16 cellular contexts compared by ENCODE assay signal in the genomic region with DNA sequence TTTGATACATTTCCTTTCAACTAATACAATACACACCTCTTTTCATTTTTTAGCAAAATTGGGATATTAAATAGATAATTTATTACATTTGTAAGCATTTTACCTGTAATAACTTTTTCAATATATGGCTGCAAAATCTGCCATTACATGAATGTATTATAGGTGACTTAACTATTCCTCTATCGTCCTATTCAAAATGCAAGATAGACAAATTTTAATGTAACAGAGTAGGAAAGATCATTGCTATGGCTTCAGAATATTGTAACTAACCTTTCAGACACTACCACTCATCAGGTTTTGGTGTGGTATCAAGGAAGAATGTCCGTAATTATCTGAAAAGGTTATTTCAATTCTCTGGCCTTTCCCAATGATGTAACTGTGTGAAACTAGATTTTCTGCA.
DNase-seq lines count a peak whose midpoint lies in the region; TF ChIP-seq lines count a peak whose summit lies in the region.
"Had no signal": no experiment of that assay in that cellular context is flagged by ENCODE, and none has a peak within 500 bp of the region (broad histone marks: within the 10 kb centered on the region; RNA-seq: fewer than 3 reads in every experiment).

No MANE protein-coding gene starts in this region.

- H3K27me3 Mint-ChIP-seq in activated T-cell treated with anti-CD3 and anti-CD28 coated beads, Interleukin-2, amount 50 U/mL, for 24 hours, result no peaks in the 10 kb centered on the region
- H3K27me3 Mint-ChIP-seq in dendritic cell treated with granulocyte-macrophage colony-stimulating factor and Interleukin-4, amounts not matched to agents 40 ng/mL and 50 ng/mL, for 4 days, result no peaks in the 10 kb centered on the region

- DNase-seq in activated T-cell treated with anti-CD3 and anti-CD28 coated beads, Interleukin-2, amount 50 U/mL, for 24 hours, result no peak
- DNase-seq in activated T-cell treated with anti-CD3 and anti-CD28 coated beads, Interleukin-2, amount 50 U/mL, for 1 hour, result no peak
- no peak for DNase-seq in PC-9
- no peak for DNase-seq in stomach
- no peak for DNase-seq in NOMO-1 treated with dmso at 0.1 percent for 144 hours (lab: John Stamatoyannopoulos, UW; ENCODE audit: unreplicated experiment)
- DNase-seq in tibial artery, result no peak
- no peak for DNase-seq in kidney tubule cell (ENCODE audit: low spot score)
- DNase-seq: H9; left ventricle myocardium superior; NCI-H1417 treated with DMSO at 0.1 percent for 48 hours; NCI-H345; stimulated activated CD8-positive, alpha-beta memory T cell treated with anti-CD3 and anti-CD28 coated beads, Interleukin-4, amount 100 ng/mL, for 48 hours had no signal

- TF ChIP-seq POLR2A in stomach (IDR thresholded peaks at IDR 0.05), result no peak

- CTCF ChIA-PET in PC-9 (lab: Charles Lee), result no interaction called here

- H3K27me3 ChIP-seq in PC-9 (ENCODE audit: insufficient read depth, low read depth) (no peaks in the 10 kb centered on the region), stomach (no peaks in the 10 kb centered on the region), tibial artery (no peaks in the 10 kb centered on the region)
- H3K27me3 ChIP-seq: neural progenitor cell, right atrium auricular region had no signal

- H3K27ac Mint-ChIP-seq in activated T-cell treated with anti-CD3 and anti-CD28 coated beads, Interleukin-2, amount 50 U/mL, for 24 hours, result peak overlapping the region; percentile 94
- H3K27ac Mint-ChIP-seq in dendritic cell treated with granulocyte-macrophage colony-stimulating factor and Interleukin-4, amounts not matched to agents 40 ng/mL and 50 ng/mL, for 4 days, result peak overlapping the region; percentile 49
- H3K27ac Mint-ChIP-seq: neural progenitor cell had no signal

- H3K4me1 Mint-ChIP-seq in activated T-cell treated with anti-CD3 and anti-CD28 coated beads, Interleukin-2, amount 50 U/mL, for 24 hours (ENCODE audit: low read depth), result peaks cover 92% of the 10 kb centered on the region
- H3K4me1 Mint-ChIP-seq in dendritic cell treated with granulocyte-macrophage colony-stimulating factor and Interleukin-4, amounts not matched to agents 40 ng/mL and 50 ng/mL, for 4 days (ENCODE audit: low read depth), result peaks cover 76% of the 10 kb centered on the region

- POLR2A ChIA-PET in PC-9 (lab: Charles Lee; ENCODE audit: unreplicated experiment), result no interaction called here

- H3F3A ChIP-seq in PC-9 (ENCODE audit: insufficient read depth, low read depth), result peaks cover 47% of the 10 kb centered on the region

- H3K36me3 Mint-ChIP-seq in activated T-cell treated with anti-CD3 and anti-CD28 coated beads, Interleukin-2, amount 50 U/mL, for 24 hours (ENCODE audit: low read depth), result peaks cover 51% of the 10 kb centered on the region
- peaks cover 17% of the 10 kb centered on the region for H3K36me3 Mint-ChIP-seq in dendritic cell treated with granulocyte-macrophage colony-stimulating factor and Interleukin-4, amounts not matched to agents 40 ng/mL and 50 ng/mL, for 4 days (ENCODE audit: low read depth)

- no peak overlapping the region for H3K4me3 ChIP-seq in PC-9
- H3K4me3 ChIP-seq in stomach, result no peak overlapping the region
- H3K4me3 ChIP-seq in tibial artery, result no peak overlapping the region
- H3K4me3 ChIP-seq: neural progenitor cell, right atrium auricular region had no signal

- no peaks in the 10 kb centered on the region for H3K9me2 ChIP-seq in PC-9 (ENCODE audit: insufficient read depth)

- H3K27ac ChIP-seq in PC-9, result peak overlapping the region; percentile 39; the same call in 1 of the 2 replicates
- H3K27ac ChIP-seq in stomach, result peak overlapping the region in 4 of 5 donors; percentile 18 to 90 (median 44)
- no peak overlapping the region for H3K27ac ChIP-seq in tibial artery
- H3K27ac ChIP-seq: neural progenitor cell, right atrium auricular region, VCaP had no signal

- no peak for TF ChIP-seq EP300 in stomach (IDR thresholded peaks at IDR 0.05)

- H3K36me3 ChIP-seq in PC-9 (ENCODE audit: low read depth), result peaks cover 21% of the 10 kb centered on the region
- peaks cover 0 to 31% (median 24%) of the 10 kb centered on the region in 4 donors for H3K36me3 ChIP-seq in stomach
- H3K36me3 ChIP-seq in tibial artery, result peaks cover 0 to 15% (median 6%) of the 10 kb centered on the region in 3 donors
- H3K36me3 ChIP-seq: neural progenitor cell, right atrium auricular region had no signal

- peaks cover 37% of the 10 kb centered on the region; the same call in 1 of the 2 replicates for H4K20me1 ChIP-seq in PC-9 (ENCODE audit: insufficient read depth)

- no peaks in the 10 kb centered on the region for H3K9me3 Mint-ChIP-seq in activated T-cell treated with anti-CD3 and anti-CD28 coated beads, Interleukin-2, amount 50 U/mL, for 24 hours
- no peaks in the 10 kb centered on the region for H3K9me3 Mint-ChIP-seq in dendritic cell treated with granulocyte-macrophage colony-stimulating factor and Interleukin-4, amounts not matched to agents 40 ng/mL and 50 ng/mL, for 4 days

- no peak overlapping the region for H3K4me2 ChIP-seq in PC-9
- H3K4me2 ChIP-seq: neural progenitor cell had no signal

- no peak for TF ChIP-seq CTCF in PC-9 (conservative IDR thresholded peaks at IDR 0.05)
- no peak for TF ChIP-seq CTCF in stomach (IDR thresholded peaks at IDR 0.05)
- no peak for TF ChIP-seq CTCF in tibial artery (IDR thresholded peaks at IDR 0.05)

- intact Hi-C loops in PC-9 (cut with micrococcal nuclease; ENCODE audit: unreplicated experiment) (no loop called here), stomach (cut with DNase I; ENCODE audit: low total_unique reads) (no loop called here), tibial artery (cut with DNase I; ENCODE audit: low total_unique reads) (no loop called here)
- intact Hi-C loops in dendritic cell treated with granulocyte-macrophage colony-stimulating factor and Interleukin-4, amounts not matched to agents 40 ng/mL and 50 ng/mL, for 4 days (cut with micrococcal nuclease), result loop anchor here (5.0 kb wide), 1 partner anchor 39 kb away; no protein-coding TSS in a partner anchor

- H3K79me2 ChIP-seq in PC-9 (ENCODE audit: low read depth), result peaks cover 98% of the 10 kb centered on the region

- WGBS in stomach, 5 donors, result 73 to 88% (median 80%) methylated on average over 2 of the region's 2 CpGs

- BruUV-seq in PC-9 (replicated peaks; lab: Mats Ljungman, UMichigan), result no TSS peak

- H2AFZ ChIP-seq in PC-9, result no peak overlapping the region
- H2AFZ ChIP-seq: neural progenitor cell had no signal

- H3K4me3 Mint-ChIP-seq in activated T-cell treated with anti-CD3 and anti-CD28 coated beads, Interleukin-2, amount 50 U/mL, for 24 hours, result peak overlapping the region; percentile 73
- no peak overlapping the region for H3K4me3 Mint-ChIP-seq in dendritic cell treated with granulocyte-macrophage colony-stimulating factor and Interleukin-4, amounts not matched to agents 40 ng/mL and 50 ng/mL, for 4 days
- H3K4me3 Mint-ChIP-seq: H9, neural progenitor cell had no signal

- peaks cover 46% of the 10 kb centered on the region for H3K4me1 ChIP-seq in PC-9 (replicated peaks; ENCODE audit: insufficient read depth)
- H3K4me1 ChIP-seq in stomach, result peaks cover 29 to 97% (median 46%) of the 10 kb centered on the region in 4 donors
- peaks cover 0 to 6% (median 0%) of the 10 kb centered on the region in 4 donors for H3K4me1 ChIP-seq in tibial artery
- H3K4me1 ChIP-seq: neural progenitor cell, right atrium auricular region had no signal

- H3K9me3 ChIP-seq in PC-9 (ENCODE audit: insufficient read depth, low read depth), result no peaks in the 10 kb centered on the region
- no peaks in the 10 kb centered on the region for H3K9me3 ChIP-seq in stomach
- no peaks in the 10 kb centered on the region for H3K9me3 ChIP-seq in tibial artery

Comparison
In these comparisons a context has a peak if more than half of its experiments do, and no peak if none do; other contexts are left out.
1. H3K27ac ChIP-seq: peak in PC-9 (single experiment) and stomach (4 of 5); none in tibial artery (0 of 2).